ENCODE assay signal across 10 cellular contexts in genomic region chr18:77114070-77114563, GRCh38. TPM values are rescaled to one million over a fixed set of nuclear protein-coding genes. Genes with fewer than 3 reads are reported as not detected.
DNase-seq lines count a peak whose midpoint lies in the region; ATAC-seq, FAIRE-seq and TF ChIP-seq lines count a peak whose summit lies in the region.
"Had no signal": no experiment of that assay in that cellular context is flagged by ENCODE, and none has a peak within 500 bp of the region (broad histone marks: within the 10 kb centered on the region; RNA-seq: fewer than 3 reads in every experiment).

No MANE protein-coding gene starts in this region.

- peaks cover 6% of the 10 kb centered on the region for H3K9me3 Mint-ChIP-seq in activated naive CD8-positive, alpha-beta T cell treated with anti-CD3 and anti-CD28 coated beads for 36 hours
- no peaks in the 10 kb centered on the region for H3K9me3 Mint-ChIP-seq in immature natural killer cell

- TF ChIP-seq CTCF in DND-41 (IDR thresholded peaks at IDR 0.05; ENCODE audit: borderline replicate concordance, extremely low read depth, low read length, poor library complexity, severe bottlenecking) = no peak

- DNase-seq in DND-41 = no peak
- DNase-seq in activated naive CD8-positive, alpha-beta T cell treated with anti-CD3 and anti-CD28 coated beads for 36 hours = no peak
- no peak for DNase-seq in immature natural killer cell
- no peak for DNase-seq in NCI-H524 (lab: John Stamatoyannopoulos, UW)
- DNase-seq in urothelium cell line (ENCODE audit: low spot score) = no peak
- DNase-seq: effector CD4-positive, alpha-beta T cell; NCI-H1092 treated with DMSO at 0.1 percent for 48 hours had no signal

- H3K27ac Mint-ChIP-seq in activated naive CD8-positive, alpha-beta T cell treated with anti-CD3 and anti-CD28 coated beads for 36 hours = peak overlapping the region; percentile 42
- H3K27ac Mint-ChIP-seq in immature natural killer cell = peak overlapping the region; percentile 97 to 100 (median 98)

- peaks cover 64% of the 10 kb centered on the region for H3K36me3 Mint-ChIP-seq in activated naive CD8-positive, alpha-beta T cell treated with anti-CD3 and anti-CD28 coated beads for 36 hours
- peaks cover 19 to 44% (median 21%) of the 10 kb centered on the region in 3 donors for H3K36me3 Mint-ChIP-seq in immature natural killer cell

- peaks cover 61% of the 10 kb centered on the region for H3K4me1 Mint-ChIP-seq in activated naive CD8-positive, alpha-beta T cell treated with anti-CD3 and anti-CD28 coated beads for 36 hours
- H3K4me1 Mint-ChIP-seq in immature natural killer cell = peaks cover 95 to 96% of the 10 kb centered on the region in 2 donors

- no peak overlapping the region for H3K4me2 ChIP-seq in DND-41 (ENCODE audit: insufficient read depth, low read length)

- ATAC-seq in DND-41 (ENCODE audit: insufficient read depth, low read depth) (no peak), HG03469 (IDR thresholded peaks at IDR 0.05; ENCODE audit: unreplicated experiment) (no peak), GM18870 (IDR thresholded peaks at IDR 0.05; ENCODE audit: unreplicated experiment) (no peak)

- peaks cover 88% of the 10 kb centered on the region for H3K79me2 ChIP-seq in DND-41 (ENCODE audit: insufficient read depth, low read length)

- no peak overlapping the region for H3K4me3 Mint-ChIP-seq in activated naive CD8-positive, alpha-beta T cell treated with anti-CD3 and anti-CD28 coated beads for 36 hours
- H3K4me3 Mint-ChIP-seq in immature natural killer cell = peak overlapping the region; percentile 67 to 84 (median 74)

- H4K20me1 ChIP-seq in DND-41 (ENCODE audit: insufficient read depth, low read length) = no peaks in the 10 kb centered on the region

- H3K9me3 ChIP-seq in DND-41 (ENCODE audit: insufficient read depth, low read length, severe bottlenecking) = no peaks in the 10 kb centered on the region
- H3K9me3 ChIP-seq in skeletal muscle tissue (ENCODE audit: control insufficient read depth in 3 of 3, low read length in 3 of 3) = no peaks in the 10 kb centered on the region

- no peaks in the 10 kb centered on the region for H3K27me3 ChIP-seq in DND-41 (ENCODE audit: insufficient read depth, low read length, poor library complexity)
- H3K27me3 ChIP-seq in skeletal muscle tissue (ENCODE audit: control insufficient read depth in 3 of 3, insufficient read depth in 3 of 3, low read length in 3 of 3) = no peaks in the 10 kb centered on the region

- H3K4me3 ChIP-seq in DND-41 (ENCODE audit: low read depth in 1 of 2, low read length in 2 of 2) (no peak overlapping the region), skeletal muscle tissue (ENCODE audit: low read length in 3 of 3) (peak overlapping the region in 2 of 3 donors; percentile 4 to 34)

- peak overlapping the region; percentile 49 for H3K9ac ChIP-seq in DND-41 (ENCODE audit: low read depth, low read length)
- H3K9ac ChIP-seq in skeletal muscle tissue (ENCODE audit: low read depth in 1 of 3, low read length in 3 of 3) = peak overlapping the region; percentile 36 to 76 (median 63)

- no peaks in the 10 kb centered on the region for H3K27me3 Mint-ChIP-seq in activated naive CD8-positive, alpha-beta T cell treated with anti-CD3 and anti-CD28 coated beads for 36 hours
- H3K27me3 Mint-ChIP-seq in immature natural killer cell (ENCODE audit: low read depth in 3 of 3) = peaks cover 3 to 35% (median 17%) of the 10 kb centered on the region in 3 donors

- peaks cover 53% of the 10 kb centered on the region for H3K36me3 ChIP-seq in DND-41 (ENCODE audit: insufficient read depth, low read length)
- H3K36me3 ChIP-seq in skeletal muscle tissue (ENCODE audit: control insufficient read depth in 3 of 3, insufficient read depth in 3 of 3, low read length in 3 of 3) = peaks cover under 1 to 11% (median under 1%) of the 10 kb centered on the region in 3 donors

- no peak overlapping the region for H2AFZ ChIP-seq in DND-41 (ENCODE audit: low read depth, low read length)

- no peak for FAIRE-seq in urothelium cell line (lab: Jason Lieb, UNC)

- H3K4me1 ChIP-seq in DND-41 (ENCODE audit: insufficient read depth, low read length) (peaks cover 94% of the 10 kb centered on the region), skeletal muscle tissue (ENCODE audit: control insufficient read depth in 3 of 3, insufficient read depth in 3 of 3, low read length in 3 of 3) (peaks cover 28 to 76% (median 47%) of the 10 kb centered on the region in 3 donors)

- H3K27ac ChIP-seq in DND-41 (ENCODE audit: low read length) (peak overlapping the region; percentile 97), skeletal muscle tissue (ENCODE audit: low read depth, low read length) (peak overlapping the region; percentile 99)

RNA-seq across cellular contexts. Expression of gene MBP, which starts 18.5 kb away (rescaled TPM):
- 10 to 100 TPM; 41.2 to 45.9 TPM for total RNA-seq in activated naive CD8-positive, alpha-beta T cell treated with anti-CD3 and anti-CD28 coated beads for 36 hours
- 100 to 1,000 TPM; 187 to 403 (median 297) TPM for polyA plus RNA-seq in immature natural killer cell
- total RNA-seq in skeletal muscle tissue = 22.4 TPM

Comparison
In these comparisons a context has a peak if more than half of its experiments do, and no peak if none do; other contexts are left out.
1. H3K4me3 ChIP-seq: peak in skeletal muscle tissue (2 of 3); none in DND-41 (0 of 2).